In genomic region chr2:52036853-52037252, GRCh38 we compare ENCODE assay signal across 6 cellular contexts.
"Had no signal": no experiment of that assay in that cellular context is flagged by ENCODE, and none has a peak within 500 bp of the region (broad histone marks: within the 10 kb centered on the region; RNA-seq: fewer than 3 reads in every experiment).

No MANE protein-coding gene starts in this region.

- H3K27me3 Mint-ChIP-seq: IgD-negative memory B cell had no signal

- H3K36me3 Mint-ChIP-seq: IgD-negative memory B cell had no signal

- H3K27ac ChIP-seq: KMS-11 had no signal

- ATAC-seq: HepG2 had no signal

- H3K4me3 Mint-ChIP-seq: IgD-negative memory B cell had no signal

- H3K27ac Mint-ChIP-seq: IgD-negative memory B cell had no signal

- H3K4me2 ChIP-seq: KMS-11 had no signal

- DNase-seq: GOT3, HCEC 1CT, KBM-7 had no signal
